Comparison of ENCODE assay signal across 8 cellular contexts in the genomic region with DNA sequence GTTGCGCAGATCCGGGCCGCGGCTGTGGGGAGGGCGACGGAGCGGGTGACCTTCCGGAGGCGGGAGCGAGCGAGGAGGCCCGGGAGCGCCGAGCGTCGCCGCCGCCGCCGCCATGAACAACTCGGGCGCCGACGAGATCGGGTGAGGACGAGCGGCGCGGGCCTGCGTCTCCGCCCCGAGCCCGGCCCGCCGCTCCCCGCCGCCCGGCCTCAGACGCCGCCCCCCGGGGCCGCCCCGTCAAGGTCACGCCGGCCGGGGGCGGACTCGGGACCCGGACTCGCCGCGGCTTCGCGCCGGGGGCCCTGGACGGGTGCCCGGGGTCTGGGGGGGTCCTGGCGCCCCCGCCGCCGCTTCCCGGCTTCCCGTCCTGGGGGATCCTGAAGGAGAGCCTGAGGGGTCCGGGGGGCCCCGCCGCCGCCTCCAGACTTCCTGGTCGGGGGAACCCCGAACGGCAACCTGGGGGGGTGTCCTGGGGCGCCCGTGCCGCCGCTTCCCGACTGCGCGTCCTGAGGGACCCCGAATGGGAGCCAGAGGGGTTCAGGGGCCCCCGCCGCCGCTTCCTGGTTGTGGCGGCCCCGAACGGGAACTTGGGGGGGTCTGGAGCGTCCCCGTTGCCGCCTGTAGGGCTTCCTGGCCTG. TPM values are rescaled to one million over a fixed set of nuclear protein-coding genes. Genes with fewer than 3 reads are reported as not detected.
DNase-seq lines count a peak whose midpoint lies in the region; ATAC-seq and TF ChIP-seq lines count a peak whose summit lies in the region.

No MANE protein-coding gene starts in this region.

- in situ Hi-C loops in HAP-1 (cut with MboI; ENCODE audit: low sequenced_read_pairs): no loop called here

- no peaks in the 10 kb centered on the region for H3K9me2 ChIP-seq in OCI-LY1 (ENCODE audit: low read depth, low read length)

- no peak for TF ChIP-seq EP300 in suprapubic skin (IDR thresholded peaks at IDR 0.05)

- no peaks in the 10 kb centered on the region for H4K20me1 ChIP-seq in OCI-LY1 (ENCODE audit: insufficient read depth, low read length)

- H3K27me3 ChIP-seq in HAP-1 (ENCODE audit: low read depth) (no peaks in the 10 kb centered on the region), OCI-LY1 (ENCODE audit: insufficient read depth, low read length) (no peaks in the 10 kb centered on the region), suprapubic skin (no peaks in the 10 kb centered on the region)

- no peaks in the 10 kb centered on the region for H3F3A ChIP-seq in OCI-LY1 (ENCODE audit: insufficient read depth, low read length)

- peak in 1 of 2 donors; percentile 66 for TF ChIP-seq POLR2A in suprapubic skin (IDR thresholded peaks at IDR 0.05)

- H3K4me3 Mint-ChIP-seq in brain: peak overlapping the region in 4 of 5 experiments; percentile 45 to 73 (median 52)
- H3K4me3 Mint-ChIP-seq in memory B cell: peak overlapping the region; percentile 82

- H3K4me3 ChIP-seq in HAP-1 (peak overlapping the region; percentile 95), OCI-LY1 (ENCODE audit: low read depth, low read length, poor library complexity, severe bottlenecking) (peak overlapping the region; percentile 100), suprapubic skin (peak overlapping the region; percentile 100)

- no peak for ATAC-seq in memory B cell (ENCODE audit: low read depth)

- peaks cover 51% of the 10 kb centered on the region for H3K4me1 Mint-ChIP-seq in brain
- peaks cover 32% of the 10 kb centered on the region for H3K4me1 Mint-ChIP-seq in memory B cell

- peaks cover 16% of the 10 kb centered on the region for H3K36me3 Mint-ChIP-seq in brain
- H3K36me3 Mint-ChIP-seq in memory B cell: no peaks in the 10 kb centered on the region

- no peak for TF ChIP-seq CTCF in OCI-LY1 (IDR thresholded peaks at IDR 0.05; ENCODE audit: low read length)
- TF ChIP-seq CTCF in brain (conservative IDR thresholded peaks at IDR 0.05): no peak
- no peak for TF ChIP-seq CTCF in suprapubic skin (IDR thresholded peaks at IDR 0.05)

- DNase-seq in ELR (ENCODE audit: low read depth) (peak; percentile 30), HAP-1 (ENCODE audit: low spot score in 2 of 2) (no peak), memory B cell (ENCODE audit: low spot score in 2 of 2) (peak; percentile 38 to 69), suprapubic skin (ENCODE audit: low spot score in 2 of 2) (no peak), NCI-H524 treated with DMSO at 0.1 percent for 48 hours (lab: John Stamatoyannopoulos, UW) (no peak), SKM-1 treated with dmso at 0.1 percent for 144 hours (lab: John Stamatoyannopoulos, UW; ENCODE audit: unreplicated experiment) (no peak)

- H2AFZ ChIP-seq in OCI-LY1 (ENCODE audit: low read length): no peak overlapping the region

- H3K9me3 ChIP-seq in HAP-1 (no peaks in the 10 kb centered on the region), OCI-LY1 (ENCODE audit: low read length) (no peaks in the 10 kb centered on the region), suprapubic skin (no peaks in the 10 kb centered on the region)

- H3K27ac Mint-ChIP-seq in brain (no peak overlapping the region), memory B cell (peak overlapping the region; percentile 87)

- peak overlapping the region; percentile 100 for H3K9ac ChIP-seq in OCI-LY1 (ENCODE audit: low read length)

- H3K36me3 ChIP-seq in HAP-1 (replicated peaks): peaks cover 44% of the 10 kb centered on the region
- H3K36me3 ChIP-seq in OCI-LY1 (ENCODE audit: insufficient read depth, low read length): peaks cover 43% of the 10 kb centered on the region
- H3K36me3 ChIP-seq in suprapubic skin: peaks cover 6% of the 10 kb centered on the region

- peak overlapping the region; percentile 91 for H3K4me2 ChIP-seq in OCI-LY1 (ENCODE audit: low read length)

- peaks cover 50% of the 10 kb centered on the region for H3K79me2 ChIP-seq in OCI-LY1 (ENCODE audit: insufficient read depth, low read length)

- H3K27me3 Mint-ChIP-seq in brain: peaks cover 5% of the 10 kb centered on the region
- peaks cover 9% of the 10 kb centered on the region for H3K27me3 Mint-ChIP-seq in memory B cell

- 0% methylated on average over 11 of the region's 87 CpGs for WGBS in suprapubic skin

- H3K9me3 Mint-ChIP-seq in brain (peaks cover 0 to 8% (median 0%) of the 10 kb centered on the region in 5 experiments), memory B cell (no peaks in the 10 kb centered on the region)

- H3K4me1 ChIP-seq in HAP-1: peaks cover 15% of the 10 kb centered on the region
- peaks cover 41% of the 10 kb centered on the region for H3K4me1 ChIP-seq in OCI-LY1 (ENCODE audit: insufficient read depth, low read length, severe bottlenecking)
- H3K4me1 ChIP-seq in suprapubic skin: peaks cover 61% of the 10 kb centered on the region

- H3K27ac ChIP-seq in OCI-LY1 (ENCODE audit: low read depth, low read length, poor library complexity, severe bottlenecking) (peak overlapping the region; percentile 72), suprapubic skin (peak overlapping the region; percentile 95)

RNA-seq across cellular contexts. Expression of a gene that starts 0.4 kb away (rescaled TPM):
- 81.4 TPM for polyA plus RNA-seq in brain (ENCODE audit: insufficient read depth, low read depth, low replicate concordance)
- 10 to 100 TPM; 41.5 to 75.4 (median 49.2) TPM for total RNA-seq in suprapubic skin

RNA-seq across cellular contexts. Expression of a gene that starts 6.4 kb away (rescaled TPM):
- 146 TPM for polyA plus RNA-seq in brain (ENCODE audit: insufficient read depth, low read depth, low replicate concordance)
- 10 to 100 TPM; 27.8 to 40.3 (median 34.0) TPM for total RNA-seq in suprapubic skin

RNA-seq across cellular contexts. Expression of a gene that starts 24.1 kb away (rescaled TPM):
- 275 TPM for polyA plus RNA-seq in brain (ENCODE audit: insufficient read depth, low read depth, low replicate concordance)
- 100 to 1,000 TPM in 2 of 4 donors, 10 to 100 TPM in 2; 66.8 to 154 (median 97.5) TPM for total RNA-seq in suprapubic skin

RNA-seq across cellular contexts. Expression of a gene that starts 30.4 kb away (rescaled TPM):
- polyA plus RNA-seq in brain (ENCODE audit: insufficient read depth, low read depth, low replicate concordance): 3,425 TPM
- 1,000 to 10,000 TPM; 1,802 to 3,909 (median 2,793) TPM for total RNA-seq in suprapubic skin

RNA-seq across cellular contexts. Expression of a gene that starts 42.1 kb away (rescaled TPM):
- 69.7 TPM for polyA plus RNA-seq in brain (ENCODE audit: insufficient read depth, low read depth, low replicate concordance)
- under 1 TPM in 3 of 4 donors, not detected in 1; 0.08 to 0.30 (median 0.26) TPM for total RNA-seq in suprapubic skin

Comparison
In these comparisons a context has a peak if more than half of its experiments do, and no peak if none do; other contexts are left out.
1. DNase-seq: peak in ELR (single experiment) and memory B cell (2 of 2); none in HAP-1 (0 of 2), suprapubic skin (0 of 2), NCI-H524 treated with DMSO at 0.1 percent for 48 hours (single experiment) and SKM-1 treated with dmso at 0.1 percent for 144 hours (single experiment).
2. Peak in every context shown above with its lines, with median percentiles within 50 percentile points of each other: H3K4me3 ChIP-seq.